In genomic region chr3:4313606-4314308, GRCh38 we compare ENCODE assay signal across 2 cellular contexts.
TF ChIP-seq lines count a peak whose summit lies in the region.

No MANE protein-coding gene starts in this region.

TF ChIP-seq in IMR-90, 13 proteins besides CTCF, POLR2A, EP300 and RAD21:
- TF ChIP-seq NFE2L2 (IDR thresholded peaks at IDR 0.05; ENCODE audit: low read depth, low read length) (no peak), MAZ (IDR thresholded peaks at IDR 0.05; ENCODE audit: borderline replicate concordance, low read depth, low read length) (no peak), SMC3 (IDR thresholded peaks at IDR 0.05; ENCODE audit: low read depth, low read length) (no peak), BHLHE40 (IDR thresholded peaks at IDR 0.05; ENCODE audit: low read depth, low read length) (no peak), RFX5 (IDR thresholded peaks at IDR 0.05; ENCODE audit: low read depth, low read length) (no peak), CEBPB (IDR thresholded peaks at IDR 0.05; ENCODE audit: low read depth, low read length) (no peak), USF2 (IDR thresholded peaks at IDR 0.05; ENCODE audit: low read depth, low read length) (no peak), RCOR1 (IDR thresholded peaks at IDR 0.05; ENCODE audit: insufficient replicate concordance, low read length) (no peak), MXI1 (IDR thresholded peaks at IDR 0.05; ENCODE audit: borderline replicate concordance, low read depth, low read length) (no peak)

TF ChIP-seq in GM12878, 131 proteins besides CTCF, POLR2A, EP300 and RAD21:
- TF ChIP-seq TCF3 (IDR thresholded peaks at IDR 0.05; ENCODE audit: borderline replicate concordance, insufficient read depth, low read depth, low read length) (no peak), ESRRA (IDR thresholded peaks at IDR 0.05; ENCODE audit: low read length) (no peak), KLF5 (IDR thresholded peaks at IDR 0.05; ENCODE audit: partially characterized antibody) (no peak), HCFC1 (IDR thresholded peaks at IDR 0.05; ENCODE audit: low read length) (no peak), SP1 (IDR thresholded peaks at IDR 0.05; ENCODE audit: low read depth, low read length) (no peak), RELB (IDR thresholded peaks at IDR 0.05; ENCODE audit: low read depth) (no peak), ELK1 (IDR thresholded peaks at IDR 0.05; ENCODE audit: low read depth, low read length) (no peak), ZZZ3 (IDR thresholded peaks at IDR 0.05; ENCODE audit: control insufficient read depth, insufficient read length, low read depth) (no peak), BACH1 (IDR thresholded peaks at IDR 0.05; ENCODE audit: borderline replicate concordance) (no peak), RFX5 (IDR thresholded peaks at IDR 0.05; ENCODE audit: low read depth, low read length) (no peak), SMARCA5 (IDR thresholded peaks at IDR 0.05) (no peak)
